In genomic region chr17:67974598-67975066, GRCh38 we compare ENCODE assay signal across 1 cellular context.
A peak's percentile ranks its signal among the peaks of the same experiment; 100 is the strongest.
TF ChIP-seq lines count a peak whose summit lies in the region.

No MANE protein-coding gene starts in this region.

TF ChIP-seq in WTC11, 78 proteins besides CTCF, POLR2A, EP300 and RAD21 (continued from another document):
- TF ChIP-seq, protein P1, sequence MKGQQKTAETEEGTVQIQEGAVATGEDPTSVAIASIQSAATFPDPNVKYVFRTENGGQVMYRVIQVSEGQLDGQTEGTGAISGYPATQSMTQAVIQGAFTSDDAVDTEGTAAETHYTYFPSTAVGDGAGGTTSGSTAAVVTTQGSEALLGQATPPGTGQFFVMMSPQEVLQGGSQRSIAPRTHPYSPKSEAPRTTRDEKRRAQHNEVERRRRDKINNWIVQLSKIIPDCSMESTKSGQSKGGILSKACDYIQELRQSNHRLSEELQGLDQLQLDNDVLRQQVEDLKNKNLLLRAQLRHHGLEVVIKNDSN (CRISPR knock-in tag; IDR thresholded peaks at IDR 0.05) = peak; percentile 49; the same call in 1 of the 2 replicates
